ENCODE assay signal across 1 cellular context in genomic region chr2:21033237-21034155, GRCh38.
TF ChIP-seq lines count a peak whose summit lies in the region.

No MANE protein-coding gene starts in this region.

TF ChIP-seq in HepG2, 621 proteins besides CTCF, POLR2A, EP300 and RAD21 (continued from another document and continues in another):
- TF ChIP-seq ZHX1 (CRISPR knock-in tag; IDR thresholded peaks at IDR 0.05; ENCODE audit: low read depth) (0 out of 2 replicates have a peak, but pooled peaks have one; percentile 13), ZNF432 (CRISPR knock-in tag; IDR thresholded peaks at IDR 0.05; ENCODE audit: borderline replicate concordance) (no peak), LRRFIP1 (CRISPR knock-in tag; conservative IDR thresholded peaks at IDR 0.05) (no peak), ZNF350 (CRISPR knock-in tag; IDR thresholded peaks at IDR 0.05; ENCODE audit: borderline replicate concordance, low read depth) (no peak), TARDBP (CRISPR knock-in tag; IDR thresholded peaks at IDR 0.05) (no peak; the same call in 1 of the 2 replicates), MAFG (CRISPR knock-in tag; IDR thresholded peaks at IDR 0.05) (no peak), ATF3 (CRISPR knock-in tag; IDR thresholded peaks at IDR 0.05) (no peak), ZNF724P (CRISPR knock-in tag; IDR thresholded peaks at IDR 0.05; ENCODE audit: borderline replicate concordance) (no peak), PAWR (CRISPR knock-in tag; IDR thresholded peaks at IDR 0.05; ENCODE audit: borderline replicate concordance) (no peak), ZNF788 (CRISPR knock-in tag; IDR thresholded peaks at IDR 0.05; ENCODE audit: borderline replicate concordance) (no peak), TFDP1 (CRISPR knock-in tag; IDR thresholded peaks at IDR 0.05; ENCODE audit: borderline replicate concordance) (no peak), SMAD3 (CRISPR knock-in tag; IDR thresholded peaks at IDR 0.05) (no peak), ZSCAN20 (CRISPR knock-in tag; IDR thresholded peaks at IDR 0.05; ENCODE audit: borderline replicate concordance) (no peak), ZFP90 (CRISPR knock-in tag; IDR thresholded peaks at IDR 0.05; ENCODE audit: borderline replicate concordance) (no peak), ZNF235 (CRISPR knock-in tag; IDR thresholded peaks at IDR 0.05; ENCODE audit: borderline replicate concordance) (no peak), ZNF232 (CRISPR knock-in tag; IDR thresholded peaks at IDR 0.05; ENCODE audit: borderline replicate concordance) (no peak), POGZ (CRISPR knock-in tag; IDR thresholded peaks at IDR 0.05) (no peak), CENPT (CRISPR knock-in tag; IDR thresholded peaks at IDR 0.05; ENCODE audit: low read depth) (no peak), SOX6 (IDR thresholded peaks at IDR 0.05) (no peak), SOX6 (CRISPR knock-in tag; IDR thresholded peaks at IDR 0.05) (peak; percentile 55; the same call in 1 of the 2 replicates), KLF6 (CRISPR knock-in tag; IDR thresholded peaks at IDR 0.05) (peak; percentile 19; the same call in 1 of the 2 replicates), TBX2 (CRISPR knock-in tag; IDR thresholded peaks at IDR 0.05; ENCODE audit: borderline replicate concordance) (no peak), RBM39 (IDR thresholded peaks at IDR 0.05; ENCODE audit: low read depth, low read length, poor library complexity, severe bottlenecking) (no peak), MZF1 (CRISPR knock-in tag; IDR thresholded peaks at IDR 0.05; ENCODE audit: borderline replicate concordance) (no peak), RORA (CRISPR knock-in tag; IDR thresholded peaks at IDR 0.05) (no peak), UBTF (CRISPR knock-in tag; IDR thresholded peaks at IDR 0.05) (0 out of 2 replicates have a peak, but pooled peaks have one; percentile 33), ZXDC (CRISPR knock-in tag; IDR thresholded peaks at IDR 0.05) (no peak), ZNF691 (CRISPR knock-in tag; IDR thresholded peaks at IDR 0.05; ENCODE audit: borderline replicate concordance, low read depth) (0 out of 2 replicates have a peak, but pooled peaks have one; percentile 17), ZNF460 (CRISPR knock-in tag; IDR thresholded peaks at IDR 0.05; ENCODE audit: borderline replicate concordance) (no peak), SNAPC5 (CRISPR knock-in tag; IDR thresholded peaks at IDR 0.05; ENCODE audit: borderline replicate concordance) (no peak), ZNF124 (CRISPR knock-in tag; IDR thresholded peaks at IDR 0.05) (no peak), ZNF343 (CRISPR knock-in tag; IDR thresholded peaks at IDR 0.05) (no peak), IKZF4 (CRISPR knock-in tag; IDR thresholded peaks at IDR 0.05; ENCODE audit: borderline replicate concordance, low read depth, not compliant biosample characterization) (no peak), HMG20A (CRISPR knock-in tag; IDR thresholded peaks at IDR 0.05; ENCODE audit: borderline replicate concordance) (no peak), ZBTB1 (CRISPR knock-in tag; IDR thresholded peaks at IDR 0.05; ENCODE audit: borderline replicate concordance) (no peak), PBX3 (CRISPR knock-in tag; IDR thresholded peaks at IDR 0.05; ENCODE audit: borderline replicate concordance) (no peak), ZNF207 (IDR thresholded peaks at IDR 0.05; ENCODE audit: borderline replicate concordance) (no peak), ZNF101 (CRISPR knock-in tag; IDR thresholded peaks at IDR 0.05; ENCODE audit: borderline replicate concordance, low read depth) (no peak), MED13 (CRISPR knock-in tag; IDR thresholded peaks at IDR 0.05) (no peak), RNF219 (CRISPR knock-in tag; IDR thresholded peaks at IDR 0.05) (no peak), ATAD3A (CRISPR knock-in tag; IDR thresholded peaks at IDR 0.05) (no peak), TRIM22 (IDR thresholded peaks at IDR 0.05) (no peak), SMARCE1 (IDR thresholded peaks at IDR 0.05; ENCODE audit: borderline replicate concordance) (no peak), KAT7 (CRISPR knock-in tag; IDR thresholded peaks at IDR 0.05; ENCODE audit: borderline replicate concordance) (no peak), SAFB2 (CRISPR knock-in tag; IDR thresholded peaks at IDR 0.05; ENCODE audit: borderline replicate concordance, low read depth) (no peak)
